Comparison of ENCODE assay signal across 24 cellular contexts in genomic region chr22:19096555-19096954, GRCh38. TPM values are rescaled to one million over a fixed set of nuclear protein-coding genes. Genes with fewer than 3 reads are reported as not detected.
DNase-seq lines count a peak whose midpoint lies in the region; ATAC-seq, FAIRE-seq and TF ChIP-seq lines count a peak whose summit lies in the region.
"Had no signal": no experiment of that assay in that cellular context is flagged by ENCODE, and none has a peak within 500 bp of the region (broad histone marks: within the 10 kb centered on the region; RNA-seq: fewer than 3 reads in every experiment).

No MANE protein-coding gene starts in this region.

- POLR2A ChIA-PET in K562 (lab: Yijun Ruan, JAX) = interaction anchor here (0.7 to 1.3 kb wide), 5 partner anchors 10 to 26 kb away, joined by 3 to 5 read pairs (median 4); partner anchors contain the start of gene DGCR2

- no peaks in the 10 kb centered on the region for H3K27me3 Mint-ChIP-seq in natural killer cell (ENCODE audit: low read depth in 2 of 2)
- no peaks in the 10 kb centered on the region for H3K27me3 Mint-ChIP-seq in natural killer cell treated with Interleukin-12 subunit alpha and Interleukin-12 subunit beta and Interleukin-15 and Interleukin-18, amount 100 ng/mL, for 72 hours
- H3K27me3 Mint-ChIP-seq: CD4-positive, CD25-positive, alpha-beta regulatory T cell had no signal

- CTCF ChIA-PET in K562 (lab: Yijun Ruan, JAX; ENCODE audit: low intra/inter-chr PET ratio) = no interaction called here

- peaks cover 44% of the 10 kb centered on the region for H3K79me2 ChIP-seq in K562 (ENCODE audit: control insufficient read depth, insufficient read depth, low read length)

- no peak overlapping the region for H3K4me3 ChIP-seq in K562
- H3K4me3 ChIP-seq in neutrophil (ENCODE audit: low read depth in 1 of 2, low read length in 1 of 2) = peak overlapping the region in 1 of 2 experiments; percentile 17
- H3K4me3 ChIP-seq in testis = no peak overlapping the region
- H3K4me3 ChIP-seq: BLaER1 treated with 17β-estradiol and CSF1 and Interleukin-3, amounts not matched to agents 10 nM and 100 nM; HAP-1 had no signal

- no peak for TF ChIP-seq CTCF in natural killer cell (IDR thresholded peaks at IDR 0.05)
- no peak for TF ChIP-seq CTCF in K562 (IDR thresholded peaks at IDR 0.05 in 2 of 3, conservative IDR thresholded peaks at IDR 0.05 in 1 of 3; ENCODE audit: insufficient read depth in 2 of 3, low read depth in 1 of 3, low read length in 3 of 3)
- no peak for TF ChIP-seq CTCF in neutrophil (IDR thresholded peaks at IDR 0.05)
- TF ChIP-seq CTCF in testis (IDR thresholded peaks at IDR 0.05) = no peak

- FAIRE-seq in K562 (lab: Jason Lieb, UNC) = no peak
- FAIRE-seq: D721Med, GM12892, GM19239, H1, HTR-8/SVneo had no signal

- no peak overlapping the region for H2AFZ ChIP-seq in K562 (ENCODE audit: low read depth, low read length)

- WGBS in K562 (ENCODE audit: insufficient coverage, low coverage, missing lambda C conversion rate) = 92% methylated on average over 1 of the region's 1 CpG
- WGBS in testis, 2 donors = 96 to 97% methylated on average over 1 of the region's 1 CpG

- no peaks in the 10 kb centered on the region for H3K4me1 ChIP-seq in K562 (replicated peaks in 1 of 2; ENCODE audit: control insufficient read depth in 2 of 2, insufficient read depth in 2 of 2, low read length in 2 of 2)
- peaks cover 67 to 89% of the 10 kb centered on the region in 2 experiments for H3K4me1 ChIP-seq in neutrophil (ENCODE audit: control insufficient read depth in 1 of 2, insufficient read depth in 1 of 2, low read depth in 1 of 2, low read length in 1 of 2)
- H3K4me1 ChIP-seq in testis = no peaks in the 10 kb centered on the region
- H3K4me1 ChIP-seq: HAP-1 had no signal

- H3K4me3 Mint-ChIP-seq in natural killer cell = no peak overlapping the region
- H3K4me3 Mint-ChIP-seq in natural killer cell treated with Interleukin-12 subunit alpha and Interleukin-12 subunit beta and Interleukin-15 and Interleukin-18, amount 100 ng/mL, for 72 hours = no peak overlapping the region
- H3K4me3 Mint-ChIP-seq: HFFc6 had no signal

- no peak overlapping the region for H3K9ac ChIP-seq in K562 (ENCODE audit: insufficient read depth in 1 of 2, low read depth in 2 of 2, low read length in 2 of 2)
- H3K9ac ChIP-seq: BLaER1 treated with 17β-estradiol and CSF1 and Interleukin-3, amounts not matched to agents 10 nM and 100 nM had no signal

- no peak for TF ChIP-seq RAD21 in K562 (CRISPR knock-in tag; conservative IDR thresholded peaks at IDR 0.05 in 1 of 2, IDR thresholded peaks at IDR 0.05 in 1 of 2)

- no peaks in the 10 kb centered on the region for H3K36me3 Mint-ChIP-seq in natural killer cell
- H3K36me3 Mint-ChIP-seq in natural killer cell treated with Interleukin-12 subunit alpha and Interleukin-12 subunit beta and Interleukin-15 and Interleukin-18, amount 100 ng/mL, for 72 hours = no peaks in the 10 kb centered on the region

- H3K27me3 ChIP-seq in K562 (ENCODE audit: control insufficient read depth in 2 of 2, insufficient read depth in 2 of 2, low read length in 2 of 2) (no peaks in the 10 kb centered on the region), neutrophil (no peaks in the 10 kb centered on the region), testis (no peaks in the 10 kb centered on the region)
- H3K27me3 ChIP-seq: BLaER1 treated with 17β-estradiol and CSF1 and Interleukin-3, amounts not matched to agents 10 nM and 100 nM had no signal

- H3K9me3 ChIP-seq in K562 (replicated peaks; ENCODE audit: control insufficient read depth, insufficient read depth, low read depth, low read length) = no peaks in the 10 kb centered on the region
- no peaks in the 10 kb centered on the region for H3K9me3 ChIP-seq in neutrophil
- no peaks in the 10 kb centered on the region for H3K9me3 ChIP-seq in testis
- H3K9me3 ChIP-seq: HAP-1 had no signal

- in situ Hi-C loops in K562 (cut with MboI) (no loop called here), G401 (cut with HindIII; ENCODE audit: low sequenced_read_pairs) (no loop called here)

- H3K4me1 Mint-ChIP-seq in natural killer cell = peaks cover 12 to 35% of the 10 kb centered on the region in 2 donors
- peaks cover 17 to 28% of the 10 kb centered on the region in 2 donors for H3K4me1 Mint-ChIP-seq in natural killer cell treated with Interleukin-12 subunit alpha and Interleukin-12 subunit beta and Interleukin-15 and Interleukin-18, amount 100 ng/mL, for 72 hours (ENCODE audit: low read depth in 2 of 2)

- H3K9me1 ChIP-seq in K562 (ENCODE audit: control insufficient read depth, insufficient read depth, low read length) = peaks cover 9% of the 10 kb centered on the region

- H3K27ac ChIP-seq in K562 (ENCODE audit: extremely low read depth, low read depth, low read length) (no peak overlapping the region), neutrophil (peak overlapping the region; percentile 96), testis (no peak overlapping the region)

- intact Hi-C loops in natural killer cell (cut with micrococcal nuclease) (no loop called here), K562 (cut with micrococcal nuclease) (no loop called here), testis (cut with DNase I; ENCODE audit: low total_unique reads) (no loop called here)

- BruUV-seq in K562 (replicated peaks; lab: Mats Ljungman, UMichigan) = no TSS peak

- H3K4me2 ChIP-seq in K562 (ENCODE audit: insufficient read depth, low read length) = no peak overlapping the region
- H3K4me2 ChIP-seq: BLaER1 treated with 17β-estradiol and CSF1 and Interleukin-3, amounts not matched to agents 10 nM and 100 nM had no signal

- H3K27ac Mint-ChIP-seq in natural killer cell = peak overlapping the region; percentile 17 to 79
- H3K27ac Mint-ChIP-seq in natural killer cell treated with Interleukin-12 subunit alpha and Interleukin-12 subunit beta and Interleukin-15 and Interleukin-18, amount 100 ng/mL, for 72 hours = peak overlapping the region in 1 of 2 donors; percentile 33
- H3K27ac Mint-ChIP-seq: HFFc6 had no signal

- no peak for TF ChIP-seq EP300 in K562 (IDR thresholded peaks at IDR 0.05; ENCODE audit: low read length)

- H4K20me1 ChIP-seq in K562 (replicated peaks; ENCODE audit: control insufficient read depth, insufficient read depth, low read length) = peaks cover 18% of the 10 kb centered on the region; the same call in 1 of the 2 replicates

- no peaks in the 10 kb centered on the region for H3K9me3 Mint-ChIP-seq in natural killer cell
- H3K9me3 Mint-ChIP-seq in natural killer cell treated with Interleukin-12 subunit alpha and Interleukin-12 subunit beta and Interleukin-15 and Interleukin-18, amount 100 ng/mL, for 72 hours = no peaks in the 10 kb centered on the region
- H3K9me3 Mint-ChIP-seq: CD4-positive, CD25-positive, alpha-beta regulatory T cell; HFFc6 had no signal

- ATAC-seq in natural killer cell = no peak
- no peak for ATAC-seq in natural killer cell treated with Interleukin-12 subunit alpha and Interleukin-12 subunit beta and Interleukin-15 and Interleukin-18, amount 100 ng/mL, for 72 hours
- no peak for ATAC-seq in K562
- ATAC-seq in HG03108 (IDR thresholded peaks at IDR 0.05; ENCODE audit: unreplicated experiment) = no peak

- H3K36me3 ChIP-seq in K562 (ENCODE audit: control insufficient read depth, insufficient read depth, low read length) (peaks cover 35% of the 10 kb centered on the region), neutrophil (peaks cover 10% of the 10 kb centered on the region), testis (ENCODE audit: low read depth, missing control alignments) (no peaks in the 10 kb centered on the region)

- DNase-seq in natural killer cell (no peak), K562 (ENCODE audit: extremely low read depth in 1 of 4, low spot score in 3 of 4) (peak in 1 of 4 experiments; percentile 26), testis (no peak), G401 (ENCODE audit: low spot score) (no peak)
- no peak for DNase-seq in natural killer cell treated with Interleukin-12 subunit alpha and Interleukin-12 subunit beta and Interleukin-15 and Interleukin-18, amount 100 ng/mL, for 72 hours (ENCODE audit: low spot score)
- DNase-seq: ACHN; CD4-positive, CD25-positive, alpha-beta regulatory T cell; COR-L47; DMS153; DMS79 treated with DMSO at 0.1 percent for 48 hours; EL; GDM1; HFFc6; KBM-7 had no signal

- TF ChIP-seq POLR2A in K562 (conservative IDR thresholded peaks at IDR 0.05) (no peak), testis (IDR thresholded peaks at IDR 0.05) (no peak)

RNA-seq across cellular contexts. Expression of gene DGCR2, which starts 25.7 kb away (rescaled TPM):
- total RNA-seq in natural killer cell (10 to 100 TPM; 27.5 to 44.1 (median 41.3) TPM), K562 (2014; rRNA removed) (62.9 and 79.7 TPM in 2 replicates), K562 (2014; rRNA removed; fragmentation: Illumina TruSeq; extraction: Trizol) (25.0 and 31.7 TPM in 2 replicates), K562 (2015; rRNA removed; fragmentation: Illumina TruSeq; extraction: Trizol) (52.2 and 56.7 TPM in 2 replicates), K562 (2021) (101 and 103 TPM in 2 replicates), testis (100 to 1,000 TPM in 1 of 2 donors, 10 to 100 TPM in 1; 89.5 to 106 TPM)
- 10 to 100 TPM; 29.6 to 34.6 TPM for total RNA-seq in natural killer cell treated with Interleukin-12 subunit alpha and Interleukin-12 subunit beta and Interleukin-15 and Interleukin-18, amount 100 ng/mL, for 72 hours
- total RNA-seq in K562 (2011; cell fraction: chromatin; rRNA removed; ENCODE audit: low replicate concordance) = 104 and 237 TPM in 2 replicates
- 233 and 250 TPM in 2 replicates for total RNA-seq in K562 (2011; cell fraction: nucleolus; rRNA removed)
- 163 and 192 TPM in 2 replicates for total RNA-seq in K562 (2011; cell fraction: nucleoplasm; rRNA removed)
- polyA plus RNA-seq in K562 (2011; rRNA removed) (45.6 and 65.3 TPM in 2 replicates), K562 (2014; fragmentation: Illumina TruSeq; extraction: Trizol) (56.7 and 59.7 TPM in 2 replicates), K562 (2014; fragmentation: Nextera tagmentation; extraction: Ambion mirVana) (under 1 TPM; 0.69 to 0.70 TPM), K562 (2014; rRNA removed) (54.1 and 56.4 TPM in 2 replicates), testis (ENCODE audit: insufficient read depth, low read depth, low replicate concordance) (64.6 TPM)
- polyA plus RNA-seq in K562 (2011; cell fraction: cytosol; rRNA removed) = 87.9 and 92.8 TPM in 2 replicates
- polyA plus RNA-seq in K562 (2011; cell fraction: nucleus; rRNA removed) = 96.5 and 99.6 TPM in 2 replicates
- polyA plus RNA-seq in K562 (2012) = 68.2 and 87.4 TPM in 2 replicates
- polyA minus RNA-seq in K562 (2011; rRNA and poly(A)+ RNA removed) = 59.4 and 60.5 TPM in 2 replicates
- 76.8 and 101 TPM in 2 replicates for polyA minus RNA-seq in K562 (2011; cell fraction: cytosol; rRNA and poly(A)+ RNA removed)
- 59.6 and 106 TPM in 2 replicates for polyA minus RNA-seq in K562 (2011; cell fraction: nucleus; rRNA and poly(A)+ RNA removed)
- total RNA-seq in G401 (2014; rRNA removed; shearing (Covaris generic)) = 56.6 and 59.9 TPM in 2 replicates

RNA-seq across cellular contexts. Expression of gene TSSK2, which starts 34.6 kb away (rescaled TPM):
- total RNA-seq in natural killer cell (not detected), K562 (2014; rRNA removed) (not detected in 2 replicates), K562 (2014; rRNA removed; fragmentation: Illumina TruSeq; extraction: Trizol) (not detected in 2 replicates), K562 (2015; rRNA removed; fragmentation: Illumina TruSeq; extraction: Trizol) (not detected in 2 replicates), K562 (2021) (not detected in 2 replicates), testis (100 to 1,000 TPM in 1 of 2 donors, 10 to 100 TPM in 1; 66.0 to 188 TPM)
- total RNA-seq in natural killer cell treated with Interleukin-12 subunit alpha and Interleukin-12 subunit beta and Interleukin-15 and Interleukin-18, amount 100 ng/mL, for 72 hours = under 1 TPM in 1 of 2 donors, not detected in 1; 0.39 TPM
- total RNA-seq in K562 (2011; cell fraction: chromatin; rRNA removed; ENCODE audit: low replicate concordance) = 0.21 TPM in 1 of 2 replicates, not detected in the other
- not detected in 2 replicates for total RNA-seq in K562 (2011; cell fraction: nucleolus; rRNA removed)
- 0.22 TPM in 1 of 2 replicates, not detected in the other for total RNA-seq in K562 (2011; cell fraction: nucleoplasm; rRNA removed)
- polyA plus RNA-seq in K562 (2011; rRNA removed) (not detected in 2 replicates), K562 (2014; fragmentation: Illumina TruSeq; extraction: Trizol) (not detected in 2 replicates), K562 (2014; fragmentation: Nextera tagmentation; extraction: Ambion mirVana) (not detected), K562 (2014; rRNA removed) (0.04 TPM in 1 of 2 replicates, not detected in the other), testis (ENCODE audit: insufficient read depth, low read depth, low replicate concordance) (205 TPM)
- 0.04 TPM in 1 of 2 replicates, not detected in the other for polyA plus RNA-seq in K562 (2011; cell fraction: cytosol; rRNA removed)
- polyA plus RNA-seq in K562 (2011; cell fraction: nucleus; rRNA removed) = 0.10 TPM in 1 of 2 replicates, not detected in the other
- not detected in 2 replicates for polyA plus RNA-seq in K562 (2012)
- polyA minus RNA-seq in K562 (2011; rRNA and poly(A)+ RNA removed) = not detected in 2 replicates
- not detected in 2 replicates for polyA minus RNA-seq in K562 (2011; cell fraction: cytosol; rRNA and poly(A)+ RNA removed)
- polyA minus RNA-seq in K562 (2011; cell fraction: nucleus; rRNA and poly(A)+ RNA removed) = not detected in 2 replicates
- total RNA-seq in G401 (2014; rRNA removed; shearing (Covaris generic)) = not detected in 2 replicates
- total RNA-seq: A172; CD4-positive, CD25-positive, alpha-beta regulatory T cell; H1; HFFc6 had no signal
- polyA plus RNA-seq: CD4-positive, CD25-positive, alpha-beta regulatory T cell; H1 had no signal

RNA-seq across cellular contexts. Expression of gene ESS2, which starts 47.9 kb away (rescaled TPM):
- total RNA-seq in natural killer cell (10 to 100 TPM; 47.6 to 51.6 (median 47.7) TPM), K562 (2014; rRNA removed) (42.5 and 47.4 TPM in 2 replicates), K562 (2014; rRNA removed; fragmentation: Illumina TruSeq; extraction: Trizol) (9.4 and 10.7 TPM in 2 replicates), K562 (2015; rRNA removed; fragmentation: Illumina TruSeq; extraction: Trizol) (28.3 and 30.9 TPM in 2 replicates), K562 (2021) (51.3 and 52.8 TPM in 2 replicates), testis (10 to 100 TPM; 27.4 to 38.0 TPM)
- 10 to 100 TPM; 30.0 to 38.6 TPM for total RNA-seq in natural killer cell treated with Interleukin-12 subunit alpha and Interleukin-12 subunit beta and Interleukin-15 and Interleukin-18, amount 100 ng/mL, for 72 hours
- 22.9 and 43.9 TPM in 2 replicates for total RNA-seq in K562 (2011; cell fraction: chromatin; rRNA removed; ENCODE audit: low replicate concordance)
- 30.7 and 33.7 TPM in 2 replicates for total RNA-seq in K562 (2011; cell fraction: nucleolus; rRNA removed)
- total RNA-seq in K562 (2011; cell fraction: nucleoplasm; rRNA removed) = 20.2 and 27.2 TPM in 2 replicates
- polyA plus RNA-seq in K562 (2011; rRNA removed) (26.8 and 44.0 TPM in 2 replicates), K562 (2014; fragmentation: Illumina TruSeq; extraction: Trizol) (23.6 and 41.0 TPM in 2 replicates), K562 (2014; fragmentation: Nextera tagmentation; extraction: Ambion mirVana) (1 to 10 TPM in 1 of 2 experiments, under 1 TPM in 1; 0.70 to 1.9 TPM), K562 (2014; rRNA removed) (47.1 and 58.1 TPM in 2 replicates), testis (ENCODE audit: insufficient read depth, low read depth, low replicate concordance) (42.9 TPM)
- 44.3 and 59.3 TPM in 2 replicates for polyA plus RNA-seq in K562 (2011; cell fraction: cytosol; rRNA removed)
- 50.0 and 63.7 TPM in 2 replicates for polyA plus RNA-seq in K562 (2011; cell fraction: nucleus; rRNA removed)
- 34.4 and 35.2 TPM in 2 replicates for polyA plus RNA-seq in K562 (2012)
- polyA minus RNA-seq in K562 (2011; rRNA and poly(A)+ RNA removed) = 11.3 and 13.6 TPM in 2 replicates
- polyA minus RNA-seq in K562 (2011; cell fraction: cytosol; rRNA and poly(A)+ RNA removed) = 16.3 and 30.8 TPM in 2 replicates
- polyA minus RNA-seq in K562 (2011; cell fraction: nucleus; rRNA and poly(A)+ RNA removed) = 11.7 and 24.3 TPM in 2 replicates
- 28.7 and 39.0 TPM in 2 replicates for total RNA-seq in G401 (2014; rRNA removed; shearing (Covaris generic))

RNA-seq across cellular contexts. Expression of gene GSC2, which starts 53.5 kb away (rescaled TPM):
- total RNA-seq in natural killer cell (not detected), K562 (2014; rRNA removed) (not detected in 2 replicates), K562 (2014; rRNA removed; fragmentation: Illumina TruSeq; extraction: Trizol) (not detected in 2 replicates), K562 (2015; rRNA removed; fragmentation: Illumina TruSeq; extraction: Trizol) (not detected in 2 replicates), K562 (2021) (not detected in 2 replicates), testis (10 to 100 TPM; 15.3 to 16.0 TPM)
- total RNA-seq in natural killer cell treated with Interleukin-12 subunit alpha and Interleukin-12 subunit beta and Interleukin-15 and Interleukin-18, amount 100 ng/mL, for 72 hours = not detected
- total RNA-seq in K562 (2011; cell fraction: chromatin; rRNA removed; ENCODE audit: low replicate concordance) = not detected in 2 replicates
- total RNA-seq in K562 (2011; cell fraction: nucleolus; rRNA removed) = not detected in 2 replicates
- not detected in 2 replicates for total RNA-seq in K562 (2011; cell fraction: nucleoplasm; rRNA removed)
- polyA plus RNA-seq in K562 (2011; rRNA removed) (not detected in 2 replicates), K562 (2014; fragmentation: Illumina TruSeq; extraction: Trizol) (not detected in 2 replicates), K562 (2014; fragmentation: Nextera tagmentation; extraction: Ambion mirVana) (not detected), K562 (2014; rRNA removed) (not detected in 2 replicates), testis (ENCODE audit: insufficient read depth, low read depth, low replicate concordance) (2.3 TPM)
- not detected in 2 replicates for polyA plus RNA-seq in K562 (2011; cell fraction: cytosol; rRNA removed)
- polyA plus RNA-seq in K562 (2011; cell fraction: nucleus; rRNA removed) = not detected in 2 replicates
- polyA plus RNA-seq in K562 (2012) = not detected in 2 replicates
- not detected in 2 replicates for polyA minus RNA-seq in K562 (2011; rRNA and poly(A)+ RNA removed)
- polyA minus RNA-seq in K562 (2011; cell fraction: cytosol; rRNA and poly(A)+ RNA removed) = not detected in 2 replicates
- polyA minus RNA-seq in K562 (2011; cell fraction: nucleus; rRNA and poly(A)+ RNA removed) = not detected in 2 replicates
- total RNA-seq in G401 (2014; rRNA removed; shearing (Covaris generic)) = 0.44 TPM in 1 of 2 replicates, not detected in the other
- total RNA-seq: A172; CD4-positive, CD25-positive, alpha-beta regulatory T cell; HFFc6 had no signal
- polyA plus RNA-seq: CD4-positive, CD25-positive, alpha-beta regulatory T cell had no signal

Comparison
In these comparisons a context has a peak if more than half of its experiments do, and no peak if none do; other contexts are left out.
1. RNA of gene TSSK2, which starts 34.6 kb away (total RNA-seq): 66.0 to 188 TPM in testis; 0.39 TPM in natural killer cell treated with Interleukin-12 subunit alpha and Interleukin-12 subunit beta and Interleukin-15 and Interleukin-18, amount 100 ng/mL, for 72 hours, not detected in natural killer cell, 0.21 to 0.22 TPM in K562 and not detected in G401; every median in the first group is over 10 times any median in the second.